In genomic region chr2:187511356-187512315, GRCh38 we compare ENCODE assay signal across 17 cellular contexts.
"Had no signal": no experiment of that assay in that cellular context is flagged by ENCODE, and none has a peak within 500 bp of the region (broad histone marks: within the 10 kb centered on the region; RNA-seq: fewer than 3 reads in every experiment).

No MANE protein-coding gene starts in this region.

- DNase-seq: activated CD4-positive, alpha-beta T cell treated with anti-CD3 and anti-CD28 coated beads for 36 hours; activated CD4-positive, alpha-beta T cell treated with anti-CD3 and anti-CD28 coated beads, Interleukin-2, amount 50 U/mL, for 48 hours; activated naive CD4-positive, alpha-beta T cell; activated naive CD8-positive, alpha-beta T cell treated with anti-CD3 and anti-CD28 coated beads, Interleukin-2, amount 10 ng/mL, durations not matched to agents 7 days and 5 days; activated T-cell treated with anti-CD3 and anti-CD28 coated beads for 4 hours; amygdala; central memory CD4-positive, alpha-beta T cell; colonic mucosa; hypothalamus; left lung; mucosa of descending colon; naive B cell; stimulated activated naive B cell treated with anti-CD40 and anti-IgM and Interleukin-4, amounts not matched to agents 10 μg/mL and 1 μg/mL and 100 μg/mL, for 72 hours; SW 1271 had no signal

- H2AFZ ChIP-seq: parathyroid adenoma had no signal

- H3K4me1 ChIP-seq: colonic mucosa, left lung, spleen had no signal

- H3K27me3 Mint-ChIP-seq: stimulated activated naive B cell treated with anti-CD40 and anti-IgM and Interleukin-4, amounts not matched to agents 10 μg/mL and 1 μg/mL and 100 μg/mL, for 72 hours had no signal

- H3K9ac ChIP-seq: parathyroid adenoma had no signal

- H3K36me3 Mint-ChIP-seq: activated naive CD8-positive, alpha-beta T cell treated with anti-CD3 and anti-CD28 coated beads, Interleukin-2, amount 10 ng/mL, durations not matched to agents 7 days and 5 days; naive B cell; stimulated activated naive B cell treated with anti-CD40 and anti-IgM and Interleukin-4, amounts not matched to agents 10 μg/mL and 1 μg/mL and 100 μg/mL, for 72 hours had no signal

- H3K9me3 ChIP-seq: colonic mucosa, mucosa of descending colon, thoracic aorta had no signal

- H3K27ac ChIP-seq: colonic mucosa, parathyroid adenoma, spleen, thoracic aorta had no signal

- H3K9me3 Mint-ChIP-seq: activated naive CD8-positive, alpha-beta T cell treated with anti-CD3 and anti-CD28 coated beads, Interleukin-2, amount 10 ng/mL, durations not matched to agents 7 days and 5 days; stimulated activated naive B cell treated with anti-CD40 and anti-IgM and Interleukin-4, amounts not matched to agents 10 μg/mL and 1 μg/mL and 100 μg/mL, for 72 hours had no signal

- H3K4me1 Mint-ChIP-seq: activated naive CD8-positive, alpha-beta T cell treated with anti-CD3 and anti-CD28 coated beads, Interleukin-2, amount 10 ng/mL, durations not matched to agents 7 days and 5 days; naive B cell; stimulated activated naive B cell treated with anti-CD40 and anti-IgM and Interleukin-4, amounts not matched to agents 10 μg/mL and 1 μg/mL and 100 μg/mL, for 72 hours had no signal

- H3K79me2 ChIP-seq: parathyroid adenoma had no signal

- H3K4me3 Mint-ChIP-seq: activated CD4-positive, alpha-beta T cell treated with anti-CD3 and anti-CD28 coated beads for 36 hours; activated naive CD8-positive, alpha-beta T cell treated with anti-CD3 and anti-CD28 coated beads, Interleukin-2, amount 10 ng/mL, durations not matched to agents 7 days and 5 days; naive B cell; stimulated activated naive B cell treated with anti-CD40 and anti-IgM and Interleukin-4, amounts not matched to agents 10 μg/mL and 1 μg/mL and 100 μg/mL, for 72 hours had no signal

- H3K27me3 ChIP-seq: colonic mucosa, left lung, spleen had no signal

- H3K36me3 ChIP-seq: colonic mucosa, left lung, spleen, thoracic aorta had no signal

- H3K27ac Mint-ChIP-seq: activated CD4-positive, alpha-beta T cell treated with anti-CD3 and anti-CD28 coated beads for 36 hours; activated naive CD8-positive, alpha-beta T cell treated with anti-CD3 and anti-CD28 coated beads, Interleukin-2, amount 10 ng/mL, durations not matched to agents 7 days and 5 days; naive B cell; stimulated activated naive B cell treated with anti-CD40 and anti-IgM and Interleukin-4, amounts not matched to agents 10 μg/mL and 1 μg/mL and 100 μg/mL, for 72 hours had no signal

- ATAC-seq: activated CD4-positive, alpha-beta T cell treated with anti-CD3 and anti-CD28 coated beads for 36 hours; left lung; mucosa of descending colon; stimulated activated naive B cell treated with anti-CD40 and anti-IgM and Interleukin-4, amounts not matched to agents 10 μg/mL and 1 μg/mL and 100 μg/mL, for 72 hours had no signal

- H3K4me3 ChIP-seq: colonic mucosa, left lung, mucosa of descending colon, spleen, thoracic aorta had no signal
